In genomic region chr5:122313001-122313402, GRCh38 we compare ENCODE assay signal across 9 cellular contexts. TPM values are rescaled to one million over a fixed set of nuclear protein-coding genes. Genes with fewer than 3 reads are reported as not detected.
A peak's percentile ranks its signal among the peaks of the same experiment; 100 is the strongest.
DNase-seq lines count a peak whose midpoint lies in the region; ATAC-seq and TF ChIP-seq lines count a peak whose summit lies in the region.
"Had no signal": no experiment of that assay in that cellular context is flagged by ENCODE, and none has a peak within 500 bp of the region (broad histone marks: within the 10 kb centered on the region; RNA-seq: fewer than 3 reads in every experiment).

No MANE protein-coding gene starts in this region.

- POLR2A ChIA-PET in BJ (lab: Charles Lee) = no interaction called here
- POLR2A ChIA-PET in PC-9 (lab: Charles Lee; ENCODE audit: unreplicated experiment) = no interaction called here

- no peak for TF ChIP-seq POLR2A in Peyer's patch (IDR thresholded peaks at IDR 0.05)

- H3K14ac ChIP-seq in neuronal stem cell (ENCODE audit: low read length) = no peak overlapping the region

- H2BK12ac ChIP-seq in neuronal stem cell (ENCODE audit: low read length) = no peak overlapping the region

- H3K27me3 ChIP-seq in BJ (ENCODE audit: control insufficient read depth, insufficient read depth, low read length) (no peaks in the 10 kb centered on the region; the same call in 1 of the 2 replicates), Peyer's patch (no peaks in the 10 kb centered on the region), neuronal stem cell (ENCODE audit: control insufficient read depth in 3 of 3, insufficient read depth in 3 of 3, low read depth in 1 of 3, low read length in 3 of 3) (peaks cover 0 to 54% (median 8%) of the 10 kb centered on the region in 3 experiments), PC-9 (ENCODE audit: insufficient read depth, low read depth) (no peaks in the 10 kb centered on the region)

- no peaks in the 10 kb centered on the region for H3K79me2 ChIP-seq in PC-9 (ENCODE audit: low read depth)

- H3K79me1 ChIP-seq in neuronal stem cell (ENCODE audit: low read depth, low read length) = no peaks in the 10 kb centered on the region

- DNase-seq in BJ (ENCODE audit: low read depth) (no peak), Peyer's patch (no peak), foreskin fibroblast (peak in 1 of 2 donors; percentile 63), neuronal stem cell (ENCODE audit: low spot score) (peak; percentile 17), PC-9 (no peak), T-helper 9 cell (no peak)
- DNase-seq: activated T-cell treated with anti-CD3 and anti-CD28 coated beads, Interleukin-2, amount 50 U/mL, for 1 hour had no signal

- no peaks in the 10 kb centered on the region; the same call in 1 of the 2 replicates for H4K20me1 ChIP-seq in PC-9 (ENCODE audit: insufficient read depth)

- H3K36me3 ChIP-seq in BJ (ENCODE audit: control insufficient read depth, insufficient read depth, low read length) = no peaks in the 10 kb centered on the region
- no peaks in the 10 kb centered on the region for H3K36me3 ChIP-seq in Peyer's patch
- no peaks in the 10 kb centered on the region for H3K36me3 ChIP-seq in neuronal stem cell (replicated peaks in 1 of 2; ENCODE audit: control insufficient read depth in 2 of 2, insufficient read depth in 2 of 2, low read length in 2 of 2)
- no peaks in the 10 kb centered on the region for H3K36me3 ChIP-seq in PC-9 (ENCODE audit: low read depth)

- intact Hi-C loops in PC-9 (cut with micrococcal nuclease; ENCODE audit: unreplicated experiment) = no loop called here

- no peak overlapping the region for H4K8ac ChIP-seq in neuronal stem cell (ENCODE audit: low read depth, low read length)

- no peak overlapping the region for H3K4ac ChIP-seq in neuronal stem cell (ENCODE audit: low read length)

- ATAC-seq in HG02981 (IDR thresholded peaks at IDR 0.05; ENCODE audit: unreplicated experiment) (no peak), GM19467 (IDR thresholded peaks at IDR 0.05; ENCODE audit: unreplicated experiment) (no peak)

- peaks cover 0 to 9% (median 0%) of the 10 kb centered on the region in 4 donors for H3K4me1 ChIP-seq in Peyer's patch
- H3K4me1 ChIP-seq in neuronal stem cell (ENCODE audit: control insufficient read depth in 2 of 2, insufficient read depth in 1 of 2, low read depth in 1 of 2, low read length in 2 of 2) = peaks cover 0 to 3% of the 10 kb centered on the region in 2 donors
- no peaks in the 10 kb centered on the region for H3K4me1 ChIP-seq in PC-9 (replicated peaks; ENCODE audit: insufficient read depth)

- no peaks in the 10 kb centered on the region for H3K9me3 ChIP-seq in Peyer's patch
- no peaks in the 10 kb centered on the region for H3K9me3 ChIP-seq in neuronal stem cell (replicated peaks in 1 of 2; ENCODE audit: control insufficient read depth in 2 of 2, insufficient read depth in 1 of 2, low read depth in 1 of 2, low read length in 2 of 2)
- no peaks in the 10 kb centered on the region for H3K9me3 ChIP-seq in PC-9 (ENCODE audit: insufficient read depth, low read depth)

- no peak overlapping the region for H3K9ac ChIP-seq in neuronal stem cell (ENCODE audit: low read depth, low read length, poor library complexity)

- H2BK15ac ChIP-seq in neuronal stem cell (ENCODE audit: low read length) = no peak overlapping the region

- no peak overlapping the region for H4K91ac ChIP-seq in neuronal stem cell (ENCODE audit: low read depth, low read length, poor library complexity)

- H3F3A ChIP-seq in PC-9 (ENCODE audit: insufficient read depth, low read depth) = no peaks in the 10 kb centered on the region

- peak overlapping the region; percentile 98 for H2AFZ ChIP-seq in neuronal stem cell (ENCODE audit: low read length)
- no peak overlapping the region for H2AFZ ChIP-seq in PC-9

- no peak overlapping the region for H2BK5ac ChIP-seq in neuronal stem cell (ENCODE audit: low read length)

- no peak overlapping the region for H3K23ac ChIP-seq in neuronal stem cell (ENCODE audit: low read depth, low read length, poor library complexity)

- BruUV-seq in PC-9 (replicated peaks; lab: Mats Ljungman, UMichigan) = no TSS peak

- peak overlapping the region; percentile 95 for H3K4me2 ChIP-seq in neuronal stem cell (ENCODE audit: insufficient read depth, low read length, poor library complexity, severe bottlenecking)
- no peak overlapping the region for H3K4me2 ChIP-seq in PC-9

- H2BK120ac ChIP-seq in neuronal stem cell (ENCODE audit: low read depth, low read length) = no peak overlapping the region

- TF ChIP-seq CTCF in BJ (IDR thresholded peaks at IDR 0.05; ENCODE audit: insufficient read depth, low read depth, low read length) (no peak), Peyer's patch (IDR thresholded peaks at IDR 0.05) (no peak), foreskin fibroblast (IDR thresholded peaks at IDR 0.05; ENCODE audit: low read depth, low read length) (no peak), PC-9 (conservative IDR thresholded peaks at IDR 0.05) (no peak)

- no peak overlapping the region for H2AK5ac ChIP-seq in neuronal stem cell (ENCODE audit: low read depth, low read length)

- H3K27ac ChIP-seq in Peyer's patch (peak overlapping the region in 3 of 4 donors; percentile 46 to 60 (median 60)), neuronal stem cell (replicated peaks; ENCODE audit: low read length) (no peak overlapping the region), PC-9 (no peak overlapping the region)

- H3K4me3 ChIP-seq in BJ (ENCODE audit: low read depth, low read length) (peak overlapping the region; percentile 66), Peyer's patch (peak overlapping the region in 2 of 4 donors; percentile 58 to 60), foreskin fibroblast (ENCODE audit: low read depth in 1 of 2, low read length in 2 of 2) (peak overlapping the region; percentile 75 to 82), neuronal stem cell (ENCODE audit: low read length in 2 of 2) (peak overlapping the region; percentile 54 to 91), PC-9 (no peak overlapping the region)

- CTCF ChIA-PET in BJ (lab: Yijun Ruan, JAX) = no interaction called here
- CTCF ChIA-PET in PC-9 (lab: Charles Lee) = no interaction called here

- WGBS in neuronal stem cell (ENCODE audit: extremely low coverage in 2 of 2, insufficient read length in 2 of 2, insufficient replicate concordance in 1 of 2), 2 donors = no CpG with 5 or more reads among the region's 12 CpGs

- no peak overlapping the region for H3K18ac ChIP-seq in neuronal stem cell (ENCODE audit: low read length)

- H3K9me2 ChIP-seq in PC-9 (ENCODE audit: insufficient read depth) = no peaks in the 10 kb centered on the region

RNA-seq across cellular contexts. Expression of gene SNCAIP, which starts 1.0 kb away (rescaled TPM):
- 1.5 and 1.7 TPM in 2 replicates for polyA plus RNA-seq in BJ (2011; rRNA removed)
- 1.7 and 1.9 TPM in 2 replicates for polyA minus RNA-seq in BJ (2011; rRNA and poly(A)+ RNA removed)
- 10 to 100 TPM in 1 of 4 donors, 1 to 10 TPM in 1, under 1 TPM in 2; 0.57 to 12.4 (median 1.7) TPM for total RNA-seq in Peyer's patch
- 10.4 TPM for polyA plus RNA-seq in neuronal stem cell (2013, experiment 1 of 2)
- 10.8 TPM for polyA plus RNA-seq in neuronal stem cell (2013, experiment 2 of 2)
- not detected in 2 replicates for total RNA-seq in PC-9 (2021)

Comparison
In these comparisons a context has a peak if more than half of its experiments do, and no peak if none do; other contexts are left out.
1. H3K27ac ChIP-seq: peak in Peyer's patch (3 of 4); none in neuronal stem cell (single experiment) and PC-9 (single experiment).